Comparison of ENCODE assay signal across 8 cellular contexts in the genomic region with DNA sequence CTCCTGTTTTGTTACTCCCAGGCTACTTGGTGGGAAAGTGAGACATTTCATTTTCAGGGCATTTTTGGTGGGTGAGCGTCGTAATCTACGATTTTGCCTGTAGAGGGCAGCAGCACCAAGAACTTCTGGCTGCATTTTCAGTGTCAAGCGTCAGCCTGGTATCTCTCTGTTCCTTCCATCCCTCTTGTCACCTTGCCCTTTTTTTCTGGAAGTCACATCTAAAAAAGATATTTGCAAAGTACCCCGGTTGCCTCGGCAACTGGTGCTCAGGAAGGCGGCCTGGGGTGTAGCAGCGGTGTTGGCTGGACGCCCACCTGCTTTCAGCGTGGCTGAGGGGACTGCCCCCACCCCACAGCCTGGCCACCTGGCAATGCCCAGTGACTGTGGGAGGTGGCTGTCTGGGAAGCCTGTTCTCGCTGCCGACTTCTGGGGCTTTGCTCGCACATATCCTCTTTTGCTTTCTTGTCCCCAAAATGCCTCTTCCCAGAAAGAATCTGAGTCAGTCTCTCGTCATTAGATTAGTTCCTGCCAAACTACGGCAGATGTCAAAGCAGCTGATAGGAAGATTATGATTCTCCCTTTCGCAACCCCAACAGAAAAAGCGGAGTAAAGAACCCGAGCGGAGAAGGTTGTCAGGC.
A peak's percentile ranks its signal among the peaks of the same experiment; 100 is the strongest.
DNase-seq lines count a peak whose midpoint lies in the region; ATAC-seq and TF ChIP-seq lines count a peak whose summit lies in the region.

No MANE protein-coding gene starts in this region.

- 15 to 18% methylated on average over 19 of the region's 19 CpGs for WGBS in lung, 2 donors

- TF ChIP-seq CTCF in lung (IDR thresholded peaks at IDR 0.05; ENCODE audit: control extremely low read depth, extremely low read depth) = peak; percentile 48

- H3K4me1 ChIP-seq in lung (ENCODE audit: control insufficient read depth in 2 of 2, insufficient read depth in 2 of 2, low read length in 2 of 2) = peaks cover 0 to 2% of the 10 kb centered on the region in 2 donors

- H3K4me3 ChIP-seq in lung = no peak overlapping the region

- ATAC-seq in GM18511 (IDR thresholded peaks at IDR 0.05; ENCODE audit: unreplicated experiment) (peak; percentile 86), HG03039 (IDR thresholded peaks at IDR 0.05; ENCODE audit: unreplicated experiment) (peak; percentile 47), lung (ENCODE audit: insufficient read depth, low FRiP score) (peak; percentile 84)

- peak; percentile 77 for DNase-seq in AG08395 (ENCODE audit: low spot score)
- DNase-seq in NCI-H2171 (lab: John Stamatoyannopoulos, UW) = peak; percentile 13
- DNase-seq in activated CD4-positive, alpha-beta T cell treated with anti-CD3 and anti-CD28 coated beads for 48 hours = peak; percentile 58
- DNase-seq in dermis microvascular lymphatic vessel endothelial cell (ENCODE audit: low read depth in 2 of 2) = peak; percentile 7 to 54
- DNase-seq in lung (ENCODE audit: low spot score) = peak; percentile 37
- peak; percentile 65 for DNase-seq in stimulated activated CD8-positive, alpha-beta memory T cell treated with anti-CD3 and anti-CD28 coated beads, Interleukin-4, amount 100 ng/mL, for 48 hours

- H3K27me3 ChIP-seq in lung (ENCODE audit: control insufficient read depth, insufficient read depth) = no peaks in the 10 kb centered on the region

- H3K27ac ChIP-seq in lung (ENCODE audit: low read depth in 1 of 2, low read length in 1 of 2) = peak overlapping the region in 1 of 2 donors; percentile 43

- H3K9me3 ChIP-seq in lung (ENCODE audit: control insufficient read depth in 2 of 2, insufficient read depth in 1 of 2, low read length in 1 of 2) = peaks cover 0 to 2% of the 10 kb centered on the region in 2 donors

- H3K36me3 ChIP-seq in lung (ENCODE audit: control insufficient read depth in 2 of 2, insufficient read depth in 2 of 2, low read length in 2 of 2) = no peaks in the 10 kb centered on the region

Comparison
In these comparisons a context has a peak if more than half of its experiments do, and no peak if none do; other contexts are left out.
1. DNase-seq: peak in every context shown above with its lines; median percentile 77 in AG08395; 65 in stimulated activated CD8-positive, alpha-beta memory T cell treated with anti-CD3 and anti-CD28 coated beads, Interleukin-4, amount 100 ng/mL, for 48 hours; 58 in activated CD4-positive, alpha-beta T cell treated with anti-CD3 and anti-CD28 coated beads for 48 hours; 37 in lung; 30 in dermis microvascular lymphatic vessel endothelial cell; 13 in NCI-H2171.